11 cellular contexts compared by ENCODE assay signal in genomic region chr12:121767525-121768016, GRCh38. TPM values are rescaled to one million over a fixed set of nuclear protein-coding genes. Genes with fewer than 3 reads are reported as not detected.
A peak's percentile ranks its signal among the peaks of the same experiment; 100 is the strongest.
DNase-seq lines count a peak whose midpoint lies in the region; ATAC-seq, FAIRE-seq and TF ChIP-seq lines count a peak whose summit lies in the region.
"Had no signal": no experiment of that assay in that cellular context is flagged by ENCODE, and none has a peak within 500 bp of the region (broad histone marks: within the 10 kb centered on the region; RNA-seq: fewer than 3 reads in every experiment).

No MANE protein-coding gene starts in this region.

- DNase-seq in D721Med (ENCODE audit: insufficient read length, low spot score) (peak; percentile 72), RWPE1 (ENCODE audit: low spot score) (no peak), putamen (ENCODE audit: low spot score) (peak; percentile 43), GM10248 (ENCODE audit: extremely low spot score) (no peak), NCI-H128 (lab: John Stamatoyannopoulos, UW; ENCODE audit: unreplicated experiment) (no peak), HUDEP-2 (lab: John Stamatoyannopoulos, UW; ENCODE audit: unreplicated experiment in 76 of 76) (no peak), NCI-H1048 (lab: John Stamatoyannopoulos, UW) (no peak)
- DNase-seq: activated CD4-positive, alpha-beta T cell treated with anti-CD3 and anti-CD28 coated beads for 1 hour; DND-41; NK-92 treated with Interleukin-12 subunit alpha and Interleukin-12 subunit beta, amount 100 ng/mL, for 24 hours had no signal

- no peaks in the 10 kb centered on the region for H3K27me3 ChIP-seq in gastroesophageal sphincter

- no peak for TF ChIP-seq CTCF in D721Med (IDR thresholded peaks at IDR 0.05; ENCODE audit: insufficient read depth, missing control alignments)
- TF ChIP-seq CTCF in RWPE1 (conservative IDR thresholded peaks at IDR 0.05; ENCODE audit: low read depth): no peak
- TF ChIP-seq CTCF in gastroesophageal sphincter (IDR thresholded peaks at IDR 0.05): no peak
- TF ChIP-seq CTCF in GM10248 (IDR thresholded peaks at IDR 0.05; ENCODE audit: control extremely low read depth, extremely low read depth, low read depth, missing control alignments): no peak

- FAIRE-seq in D721Med (lab: Jason Lieb, UNC): no peak

- ATAC-seq in gastroesophageal sphincter: peak; percentile 77

- H3K4me1 ChIP-seq in gastroesophageal sphincter: peaks cover 0 to 74% (median 27%) of the 10 kb centered on the region in 3 donors

- POLR2A ChIA-PET in RWPE1 (lab: Yijun Ruan, JAX; ENCODE audit: low non-redundant PET): no interaction called here
- POLR2A ChIA-PET in GM10248 (lab: Yijun Ruan, JAX): interaction anchor here (0.6 kb wide), 1 partner anchor 64 kb away, joined by 3 read pairs; no protein-coding TSS in a partner anchor

- no peaks in the 10 kb centered on the region for H3K9me3 ChIP-seq in gastroesophageal sphincter

- WGBS in gastroesophageal sphincter (ENCODE audit: low coverage in 1 of 2), 2 donors: 0 to 33% methylated on average over 2 to 9 of the region's 10 CpGs

- no peaks in the 10 kb centered on the region for H3K36me3 ChIP-seq in gastroesophageal sphincter

- H3K4me3 ChIP-seq in gastroesophageal sphincter: no peak overlapping the region

- CTCF ChIA-PET in RWPE1 (lab: Yijun Ruan, JAX) (interaction anchor here (0.7 to 2.0 kb wide), 2 partner anchors 13 to 27 kb away, joined by 3 to 8 read pairs; partner anchors contain the start of gene RHOF), GM10248 (lab: Yijun Ruan, JAX) (interaction anchor here (0.8 to 23.3 kb wide), 3 partner anchors 9 to 73 kb away, joined by 3 to 533 read pairs (median 10); partner anchors contain the start of gene RHOF)

- H3K27ac ChIP-seq in RWPE1 (peak overlapping the region; percentile 66), gastroesophageal sphincter (peak overlapping the region in 3 of 4 donors; percentile 76 to 77 (median 76))

- TF ChIP-seq EP300 in gastroesophageal sphincter (IDR thresholded peaks at IDR 0.05): no peak

- no peak for TF ChIP-seq POLR2A in gastroesophageal sphincter (IDR thresholded peaks at IDR 0.05)

RNA-seq across cellular contexts. Expression of gene RHOF, which starts 25.9 kb away (rescaled TPM):
- 10 to 100 TPM in 3 of 4 donors, 1 to 10 TPM in 1; 9.4 to 15.7 (median 12.1) TPM for total RNA-seq in gastroesophageal sphincter

RNA-seq across cellular contexts. Expression of gene SETD1B, which starts 36.2 kb away (rescaled TPM):
- total RNA-seq in gastroesophageal sphincter: 10 to 100 TPM in 3 of 4 donors, 1 to 10 TPM in 1; 9.6 to 25.1 (median 20.3) TPM

RNA-seq across cellular contexts. Expression of gene TMEM120B, which starts 55.0 kb away (rescaled TPM):
- 10 to 100 TPM in 2 of 4 donors, 1 to 10 TPM in 2; 4.2 to 14.3 (median 9.9) TPM for total RNA-seq in gastroesophageal sphincter

Comparison
In these comparisons a context has a peak if more than half of its experiments do, and no peak if none do; other contexts are left out.
1. DNase-seq: peak in D721Med (single experiment) and putamen (single experiment); none in RWPE1 (single experiment), GM10248 (single experiment), NCI-H128 (single experiment), HUDEP-2 (0 of 76) and NCI-H1048 (single experiment).